Comparison of ENCODE assay signal across 8 cellular contexts in genomic region chr7:158827411-158828342, GRCh38. TPM values are rescaled to one million over a fixed set of nuclear protein-coding genes. Genes with fewer than 3 reads are reported as not detected.
A peak's percentile ranks its signal among the peaks of the same experiment; 100 is the strongest.
DNase-seq lines count a peak whose midpoint lies in the region; ATAC-seq and TF ChIP-seq lines count a peak whose summit lies in the region.

No MANE protein-coding gene starts in this region.

- H3K27me3 ChIP-seq in MG63 (no peaks in the 10 kb centered on the region), body of pancreas (no peaks in the 10 kb centered on the region), uterus (no peaks in the 10 kb centered on the region)

- DNase-seq in EH (ENCODE audit: low read depth) = peak; percentile 38
- DNase-seq in MG63 = no peak
- DNase-seq in body of pancreas = no peak
- peak; percentile 17 for DNase-seq in medulla oblongata (ENCODE audit: extremely low spot score)
- no peak for DNase-seq in uterus
- DNase-seq in SK-N-DZ (ENCODE audit: low spot score) = no peak

- peak overlapping the region; percentile 69 for H3K4me3 ChIP-seq in MG63
- peak overlapping the region; percentile 81 to 87 for H3K4me3 ChIP-seq in body of pancreas
- H3K4me3 ChIP-seq in uterus = peak overlapping the region; percentile 68 to 83

- intact Hi-C loops in body of pancreas (cut with DNase I) (no loop called here), uterus (cut with DNase I; ENCODE audit: low total_unique reads) (no loop called here)

- H3K36me3 ChIP-seq in MG63 (no peaks in the 10 kb centered on the region; the same call in 1 of the 2 replicates), body of pancreas (replicated peaks in 1 of 2; ENCODE audit: insufficient read depth in 1 of 2, low read depth in 2 of 2) (no peaks in the 10 kb centered on the region), uterus (no peaks in the 10 kb centered on the region)

- H3K4me1 ChIP-seq in body of pancreas (peaks cover 26% of the 10 kb centered on the region), uterus (peaks cover 0 to 5% of the 10 kb centered on the region in 2 donors)

- no peak for TF ChIP-seq CTCF in body of pancreas (IDR thresholded peaks at IDR 0.05)
- no peak for TF ChIP-seq CTCF in uterus (IDR thresholded peaks at IDR 0.05)

- no peaks in the 10 kb centered on the region for H3K9me3 ChIP-seq in MG63
- no peaks in the 10 kb centered on the region for H3K9me3 ChIP-seq in body of pancreas
- H3K9me3 ChIP-seq in uterus = no peaks in the 10 kb centered on the region

- H3K27ac ChIP-seq in body of pancreas (peak overlapping the region in 3 of 4 donors; percentile 98 to 100 (median 100)), uterus (peak overlapping the region; percentile 89 to 100)

- ATAC-seq in body of pancreas = no peak
- ATAC-seq in GM21825 (IDR thresholded peaks at IDR 0.05; ENCODE audit: unreplicated experiment) = no peak
- ATAC-seq in HG03097 (IDR thresholded peaks at IDR 0.05; ENCODE audit: low FRiP score, unreplicated experiment) = no peak

- TF ChIP-seq POLR2A in body of pancreas (IDR thresholded peaks at IDR 0.05) (peak in 2 of 3 donors; percentile 29 to 41), uterus (IDR thresholded peaks at IDR 0.05) (no peak)

- WGBS in body of pancreas, 2 donors = 26 to 28% methylated on average over 21 of the region's 21 CpGs

RNA-seq across cellular contexts. Expression of gene ESYT2, which starts 1.6 kb away (rescaled TPM):
- 38.2 and 108 TPM in 2 replicates for total RNA-seq in MG63 (2014; rRNA removed; shearing (Covaris generic); ENCODE audit: low replicate concordance)
- total RNA-seq in body of pancreas (10 to 100 TPM; 35.9 to 40.5 TPM), uterus (100 to 1,000 TPM in 2 of 4 donors, 10 to 100 TPM in 2; 91.6 to 159 (median 100) TPM)
- polyA plus RNA-seq in SK-N-DZ (2014; cell fraction: cytosol; rRNA removed) = 33.9 and 42.8 TPM in 2 replicates
- 19.8 and 21.4 TPM in 2 replicates for polyA plus RNA-seq in SK-N-DZ (2014; cell fraction: nucleus; rRNA removed)

RNA-seq across cellular contexts. Expression of gene DYNC2I1, which starts 28.7 kb away (rescaled TPM):
- total RNA-seq in MG63 (2014; rRNA removed; shearing (Covaris generic); ENCODE audit: low replicate concordance) = 1.9 and 2.0 TPM in 2 replicates
- 10 to 100 TPM; 13.7 to 14.8 TPM for total RNA-seq in body of pancreas
- total RNA-seq in uterus = 10 to 100 TPM; 10.5 to 36.6 (median 23.3) TPM
- polyA plus RNA-seq in SK-N-DZ (2014; cell fraction: cytosol; rRNA removed) = 3.9 and 4.9 TPM in 2 replicates
- polyA plus RNA-seq in SK-N-DZ (2014; cell fraction: nucleus; rRNA removed) = 9.2 and 20.0 TPM in 2 replicates

Comparison
In these comparisons a context has a peak if more than half of its experiments do, and no peak if none do; other contexts are left out.
1. DNase-seq: peak in EH (single experiment) and medulla oblongata (single experiment); none in MG63 (single experiment), body of pancreas (0 of 4), uterus (0 of 2) and SK-N-DZ (single experiment).
2. POLR2A ChIP-seq: peak in body of pancreas (2 of 3); none in uterus (0 of 2).
3. Peak in every context shown above with its lines, with median percentiles within 50 percentile points of each other: H3K4me3 ChIP-seq.